Comparison of ENCODE assay signal across 1 cellular context in genomic region chr12:110532644-110533043, GRCh38.
TF ChIP-seq lines count a peak whose summit lies in the region.

No MANE protein-coding gene starts in this region.

TF ChIP-seq in GM12878, 131 proteins besides CTCF, POLR2A, EP300 and RAD21:
- TF ChIP-seq PML (IDR thresholded peaks at IDR 0.05; ENCODE audit: low read length) (no peak), JUND (IDR thresholded peaks at IDR 0.05; ENCODE audit: low read depth, low read length) (no peak), RFX5 (IDR thresholded peaks at IDR 0.05; ENCODE audit: low read depth, low read length) (no peak), MEF2A (IDR thresholded peaks at IDR 0.05; ENCODE audit: insufficient read depth, low read depth, low read length) (no peak), ZBTB40 (IDR thresholded peaks at IDR 0.05; ENCODE audit: borderline replicate concordance) (no peak), PBX3 (IDR thresholded peaks at IDR 0.05; ENCODE audit: insufficient replicate concordance, low read depth, low read length) (no peak), RELA (IDR thresholded peaks at IDR 0.05; ENCODE audit: borderline replicate concordance, partially characterized antibody) (no peak), RB1 (IDR thresholded peaks at IDR 0.05; ENCODE audit: borderline replicate concordance) (no peak)
